2 cellular contexts compared by ENCODE assay signal in the genomic region with DNA sequence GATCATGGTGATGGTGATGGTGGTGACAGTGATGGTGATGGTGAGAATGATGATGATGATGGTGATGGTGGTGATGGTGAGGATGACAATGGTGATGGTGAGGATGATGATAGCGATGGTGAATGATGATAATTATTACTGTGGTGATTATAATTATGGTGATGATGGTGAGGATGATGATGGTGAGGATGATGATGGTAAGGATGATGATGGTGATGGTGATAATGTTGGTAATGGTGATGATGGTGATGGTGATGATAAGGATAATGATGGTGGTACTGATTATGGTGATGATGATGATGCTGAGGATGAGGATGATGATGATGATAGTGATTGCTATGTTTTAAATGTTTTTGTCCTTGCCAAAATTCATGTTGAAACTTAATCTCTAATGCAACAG.
TF ChIP-seq lines count a peak whose summit lies in the region.

No MANE protein-coding gene starts in this region.

TF ChIP-seq in HepG2, 621 proteins besides CTCF, POLR2A, EP300 and RAD21:
- TF ChIP-seq, protein P1, sequence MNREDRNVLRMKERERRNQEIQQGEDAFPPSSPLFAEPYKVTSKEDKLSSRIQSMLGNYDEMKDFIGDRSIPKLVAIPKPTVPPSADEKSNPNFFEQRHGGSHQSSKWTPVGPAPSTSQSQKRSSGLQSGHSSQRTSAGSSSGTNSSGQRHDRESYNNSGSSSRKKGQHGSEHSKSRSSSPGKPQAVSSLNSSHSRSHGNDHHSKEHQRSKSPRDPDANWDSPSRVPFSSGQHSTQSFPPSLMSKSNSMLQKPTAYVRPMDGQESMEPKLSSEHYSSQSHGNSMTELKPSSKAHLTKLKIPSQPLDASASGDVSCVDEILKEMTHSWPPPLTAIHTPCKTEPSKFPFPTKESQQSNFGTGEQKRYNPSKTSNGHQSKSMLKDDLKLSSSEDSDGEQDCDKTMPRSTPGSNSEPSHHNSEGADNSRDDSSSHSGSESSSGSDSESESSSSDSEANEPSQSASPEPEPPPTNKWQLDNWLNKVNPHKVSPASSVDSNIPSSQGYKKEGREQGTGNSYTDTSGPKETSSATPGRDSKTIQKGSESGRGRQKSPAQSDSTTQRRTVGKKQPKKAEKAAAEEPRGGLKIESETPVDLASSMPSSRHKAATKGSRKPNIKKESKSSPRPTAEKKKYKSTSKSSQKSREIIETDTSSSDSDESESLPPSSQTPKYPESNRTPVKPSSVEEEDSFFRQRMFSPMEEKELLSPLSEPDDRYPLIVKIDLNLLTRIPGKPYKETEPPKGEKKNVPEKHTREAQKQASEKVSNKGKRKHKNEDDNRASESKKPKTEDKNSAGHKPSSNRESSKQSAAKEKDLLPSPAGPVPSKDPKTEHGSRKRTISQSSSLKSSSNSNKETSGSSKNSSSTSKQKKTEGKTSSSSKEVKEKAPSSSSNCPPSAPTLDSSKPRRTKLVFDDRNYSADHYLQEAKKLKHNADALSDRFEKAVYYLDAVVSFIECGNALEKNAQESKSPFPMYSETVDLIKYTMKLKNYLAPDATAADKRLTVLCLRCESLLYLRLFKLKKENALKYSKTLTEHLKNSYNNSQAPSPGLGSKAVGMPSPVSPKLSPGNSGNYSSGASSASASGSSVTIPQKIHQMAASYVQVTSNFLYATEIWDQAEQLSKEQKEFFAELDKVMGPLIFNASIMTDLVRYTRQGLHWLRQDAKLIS (CRISPR knock-in tag; IDR thresholded peaks at IDR 0.05) = no peak
- TF ChIP-seq ZNF337 (CRISPR knock-in tag; IDR thresholded peaks at IDR 0.05; ENCODE audit: borderline replicate concordance, low read depth) (no peak), CREB1 (IDR thresholded peaks at IDR 0.05) (peak; percentile 92), CREB1 (CRISPR knock-in tag; IDR thresholded peaks at IDR 0.05) (no peak)

TF ChIP-seq in H1, 55 proteins besides CTCF, POLR2A, EP300 and RAD21:
- no peak for TF ChIP-seq POLR2AphosphoS5 (IDR thresholded peaks at IDR 0.05; ENCODE audit: low read depth, low read length)
- TF ChIP-seq SAP30 (IDR thresholded peaks at IDR 0.05; ENCODE audit: insufficient read depth, insufficient replicate concordance, low read length) = no peak
- no peak for TF ChIP-seq JUN (IDR thresholded peaks at IDR 0.05; ENCODE audit: low read depth, low read length)
- no peak for TF ChIP-seq YY1 (IDR thresholded peaks at IDR 0.05; ENCODE audit: low read depth, low read length)
- no peak for TF ChIP-seq RNF2 (IDR thresholded peaks at IDR 0.05; ENCODE audit: borderline replicate concordance, low read depth, low read length, missing control alignments, poor library complexity, severe bottlenecking)
- no peak for TF ChIP-seq CTBP2 (IDR thresholded peaks at IDR 0.05; ENCODE audit: borderline replicate concordance, insufficient read depth, insufficient read length, low read length)
- no peak for TF ChIP-seq CBX5 (IDR thresholded peaks at IDR 0.05; ENCODE audit: low read depth, low read length)
- no peak for TF ChIP-seq SIRT6 (IDR thresholded peaks at IDR 0.05; ENCODE audit: low read length)
- no peak for TF ChIP-seq CREB1 (IDR thresholded peaks at IDR 0.05)
- TF ChIP-seq KDM5A (IDR thresholded peaks at IDR 0.05; ENCODE audit: low read length) = no peak
- TF ChIP-seq, protein P2, sequence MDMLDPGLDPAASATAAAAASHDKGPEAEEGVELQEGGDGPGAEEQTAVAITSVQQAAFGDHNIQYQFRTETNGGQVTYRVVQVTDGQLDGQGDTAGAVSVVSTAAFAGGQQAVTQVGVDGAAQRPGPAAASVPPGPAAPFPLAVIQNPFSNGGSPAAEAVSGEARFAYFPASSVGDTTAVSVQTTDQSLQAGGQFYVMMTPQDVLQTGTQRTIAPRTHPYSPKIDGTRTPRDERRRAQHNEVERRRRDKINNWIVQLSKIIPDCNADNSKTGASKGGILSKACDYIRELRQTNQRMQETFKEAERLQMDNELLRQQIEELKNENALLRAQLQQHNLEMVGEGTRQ (IDR thresholded peaks at IDR 0.05; ENCODE audit: low read length) = no peak
- no peak for TF ChIP-seq KDM4A (IDR thresholded peaks at IDR 0.05; ENCODE audit: low read depth, low read length, severe bottlenecking)
- TF ChIP-seq, protein P3, sequence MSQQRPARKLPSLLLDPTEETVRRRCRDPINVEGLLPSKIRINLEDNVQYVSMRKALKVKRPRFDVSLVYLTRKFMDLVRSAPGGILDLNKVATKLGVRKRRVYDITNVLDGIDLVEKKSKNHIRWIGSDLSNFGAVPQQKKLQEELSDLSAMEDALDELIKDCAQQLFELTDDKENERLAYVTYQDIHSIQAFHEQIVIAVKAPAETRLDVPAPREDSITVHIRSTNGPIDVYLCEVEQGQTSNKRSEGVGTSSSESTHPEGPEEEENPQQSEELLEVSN (IDR thresholded peaks at IDR 0.05) = no peak
